In genomic region chr11:94876222-94876621, GRCh38 we compare ENCODE assay signal across 12 cellular contexts.
DNase-seq lines count a peak whose midpoint lies in the region; ATAC-seq, FAIRE-seq and TF ChIP-seq lines count a peak whose summit lies in the region.
"Had no signal": no experiment of that assay in that cellular context is flagged by ENCODE, and none has a peak within 500 bp of the region (broad histone marks: within the 10 kb centered on the region; RNA-seq: fewer than 3 reads in every experiment).

No MANE protein-coding gene starts in this region.

- intact Hi-C loops in endothelial cell of umbilical vein (cut with micrococcal nuclease) = loop anchor here (1.0 to 2.0 kb wide), 8 partner anchors 21 to 253 kb away; partner anchors contain the start of genes AMOTL1, CWC15 and KDM4D

- dilution Hi-C loops in endothelial cell of umbilical vein (cut with MboI; ENCODE audit: extremely low pct_ligation_motif_present, low sequenced_read_pairs) = no loop called here

- POLR2A ChIA-PET in endothelial cell of umbilical vein (lab: Charles Lee) = no interaction called here

- ATAC-seq in GM18511 (IDR thresholded peaks at IDR 0.05; ENCODE audit: unreplicated experiment) (peak; percentile 8), HG02588 (IDR thresholded peaks at IDR 0.05; ENCODE audit: unreplicated experiment) (no peak)

- H3K9me3 ChIP-seq in Loucy (ENCODE audit: insufficient read depth, low read depth, low read length) (no peaks in the 10 kb centered on the region), endothelial cell of umbilical vein (replicated peaks; ENCODE audit: control insufficient read depth, insufficient read depth, low read length) (no peaks in the 10 kb centered on the region)

- H3K9me1 ChIP-seq in endothelial cell of umbilical vein (replicated peaks; ENCODE audit: control insufficient read depth, extremely low read depth, insufficient read depth, low read length) = no peaks in the 10 kb centered on the region

- CTCF ChIA-PET in endothelial cell of umbilical vein (lab: Charles Lee) = interaction anchor here (0.7 to 2.0 kb wide), 8 partner anchors 14 to 1679 kb away, joined by 3 to 22 read pairs (median 4); no protein-coding TSS in a partner anchor

- H3K4me1 ChIP-seq in Loucy (ENCODE audit: insufficient read depth, low read length, poor library complexity, severe bottlenecking) (peaks cover 16% of the 10 kb centered on the region), endothelial cell of umbilical vein (ENCODE audit: control insufficient read depth, extremely low read depth, insufficient read depth, low read length) (peaks cover 14% of the 10 kb centered on the region)

- H3K36me3 ChIP-seq in Loucy (ENCODE audit: insufficient read depth, low read length) (peaks cover 16% of the 10 kb centered on the region; the same call in 1 of the 2 replicates), endothelial cell of umbilical vein (ENCODE audit: control insufficient read depth in 2 of 2, extremely low read depth in 1 of 2, insufficient read depth in 2 of 2, low read length in 2 of 2) (peaks cover 7 to 9% of the 10 kb centered on the region in 2 experiments)

- H3F3A ChIP-seq in Loucy (ENCODE audit: low read depth) = no peaks in the 10 kb centered on the region

- BruUV-seq in endothelial cell of umbilical vein (replicated peaks; lab: Mats Ljungman, UMichigan) = TSS peak; percentile 43

- no peaks in the 10 kb centered on the region for H3K9me2 ChIP-seq in Loucy (replicated peaks; ENCODE audit: low read depth, low read length)

- H3K9ac ChIP-seq in Loucy (ENCODE audit: low read depth, low read length, poor library complexity, severe bottlenecking) (peak overlapping the region; percentile 29), endothelial cell of umbilical vein (replicated peaks; ENCODE audit: extremely low read depth, insufficient read depth, low read length) (peak overlapping the region; percentile 42)
- H3K9ac ChIP-seq: KMS-11 had no signal

- H2AFZ ChIP-seq in Loucy (ENCODE audit: low read length) (no peak overlapping the region), endothelial cell of umbilical vein (ENCODE audit: low read depth, low read length) (no peak overlapping the region)

- H3K27me3 ChIP-seq in Loucy (ENCODE audit: insufficient read depth, low read length, poor library complexity, severe bottlenecking) (no peaks in the 10 kb centered on the region), endothelial cell of umbilical vein (ENCODE audit: control insufficient read depth in 2 of 2, insufficient read depth in 2 of 2, low read length in 2 of 2) (no peaks in the 10 kb centered on the region)

- no peak for TF ChIP-seq POLR2A in endothelial cell of umbilical vein (IDR thresholded peaks at IDR 0.05; ENCODE audit: low read depth, low read length)

- TF ChIP-seq CTCF in Loucy (conservative IDR thresholded peaks at IDR 0.05; ENCODE audit: low read length) (no peak), endothelial cell of umbilical vein (IDR thresholded peaks at IDR 0.05; ENCODE audit: extremely low read depth in 1 of 2, insufficient read depth in 1 of 2, low read depth in 1 of 2, low read length in 2 of 2) (no peak)

- DNase-seq in endothelial cell of umbilical vein (ENCODE audit: low read depth, low spot score) (no peak), NCI-H146 treated with DMSO at 0.1 percent for 48 hours (lab: John Stamatoyannopoulos, UW; ENCODE audit: unreplicated experiment) (no peak), ecto neural progenitor cell (ENCODE audit: low spot score) (no peak), NCI-H1105 (lab: John Stamatoyannopoulos, UW) (no peak)
- DNase-seq: DMS153; effector CD8-positive, alpha-beta T cell; retina had no signal

- no peaks in the 10 kb centered on the region for H3K79me2 ChIP-seq in Loucy (ENCODE audit: insufficient read depth, low read length)
- no peaks in the 10 kb centered on the region for H3K79me2 ChIP-seq in endothelial cell of umbilical vein (ENCODE audit: control insufficient read depth, insufficient read depth, low read length)

- H3K27ac ChIP-seq in endothelial cell of umbilical vein (ENCODE audit: insufficient read depth, low read depth, low read length) (peak overlapping the region; percentile 75), skin epidermis (peak overlapping the region in 14 of 21 experiments; percentile 2 to 81 (median 40))
- H3K27ac ChIP-seq: KMS-11 had no signal

- no peak for FAIRE-seq in endothelial cell of umbilical vein (lab: Jason Lieb, UNC)

- H3K4me2 ChIP-seq in Loucy (ENCODE audit: low read depth, low read length, poor library complexity, severe bottlenecking) = peak overlapping the region; percentile 69
- peak overlapping the region; percentile 14 for H3K4me2 ChIP-seq in endothelial cell of umbilical vein (ENCODE audit: insufficient read depth, low read length)
- H3K4me2 ChIP-seq: KMS-11 had no signal

- H3K4me3 ChIP-seq in Loucy (ENCODE audit: low read length, poor library complexity, severe bottlenecking) (peak overlapping the region; percentile 21), endothelial cell of umbilical vein (replicated peaks in 1 of 3; ENCODE audit: insufficient read depth in 1 of 3, low read depth in 1 of 3, low read length in 3 of 3) (no peak overlapping the region), skin epidermis (no peak overlapping the region)

- H4K20me1 ChIP-seq in Loucy (ENCODE audit: insufficient read depth, low read length, poor library complexity, severe bottlenecking) (no peaks in the 10 kb centered on the region), endothelial cell of umbilical vein (replicated peaks; ENCODE audit: control insufficient read depth, extremely low read depth, insufficient read depth, low read length) (no peaks in the 10 kb centered on the region)

TF ChIP-seq in endothelial cell of umbilical vein, 7 proteins besides CTCF, POLR2A, EP300 and RAD21:
- TF ChIP-seq MYC (IDR thresholded peaks at IDR 0.05; ENCODE audit: low read depth, low read length) = no peak
- TF ChIP-seq GATA2 (IDR thresholded peaks at IDR 0.05; ENCODE audit: insufficient read depth, insufficient read length, low read depth, low read length) = no peak
- TF ChIP-seq JUN (IDR thresholded peaks at IDR 0.05; ENCODE audit: borderline replicate concordance, insufficient read depth, insufficient read length, low read depth) = no peak
- TF ChIP-seq MAX (IDR thresholded peaks at IDR 0.05; ENCODE audit: insufficient read depth, insufficient read length) = no peak
- TF ChIP-seq FOS (IDR thresholded peaks at IDR 0.05; ENCODE audit: borderline replicate concordance, insufficient read depth, low read length) = no peak
- TF ChIP-seq EZH2 (IDR thresholded peaks at IDR 0.05; ENCODE audit: borderline replicate concordance, low read depth, low read length, severe bottlenecking) = no peak
- no peak for TF ChIP-seq POLR2AphosphoS5 (IDR thresholded peaks at IDR 0.05; ENCODE audit: insufficient read depth, low read depth, low read length)
